1 cellular context compared by ENCODE assay signal in the genomic region with DNA sequence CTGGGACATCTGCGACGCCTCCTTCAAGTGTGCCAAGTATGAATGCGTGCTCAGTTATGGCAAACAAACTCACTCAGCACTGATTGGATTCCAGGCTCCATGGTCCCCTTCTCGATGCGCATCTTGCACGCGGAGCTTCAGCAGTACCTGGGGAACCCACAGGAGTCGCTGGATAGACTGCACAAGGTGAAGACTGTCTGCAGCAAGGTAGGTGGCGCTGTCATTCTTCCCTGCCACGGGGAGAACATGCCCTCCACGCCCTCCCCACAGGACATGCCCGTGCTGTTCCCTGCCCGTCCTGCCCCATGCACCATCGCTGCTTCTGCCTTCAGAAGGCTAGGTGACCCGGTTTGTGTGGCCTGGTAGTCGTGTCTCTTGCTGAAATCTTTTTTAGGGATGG.
TF ChIP-seq lines count a peak whose summit lies in the region.

No MANE protein-coding gene starts in this region.

TF ChIP-seq in WTC11, 78 proteins besides CTCF, POLR2A, EP300 and RAD21 (continued from another document):
- TF ChIP-seq, protein P1, sequence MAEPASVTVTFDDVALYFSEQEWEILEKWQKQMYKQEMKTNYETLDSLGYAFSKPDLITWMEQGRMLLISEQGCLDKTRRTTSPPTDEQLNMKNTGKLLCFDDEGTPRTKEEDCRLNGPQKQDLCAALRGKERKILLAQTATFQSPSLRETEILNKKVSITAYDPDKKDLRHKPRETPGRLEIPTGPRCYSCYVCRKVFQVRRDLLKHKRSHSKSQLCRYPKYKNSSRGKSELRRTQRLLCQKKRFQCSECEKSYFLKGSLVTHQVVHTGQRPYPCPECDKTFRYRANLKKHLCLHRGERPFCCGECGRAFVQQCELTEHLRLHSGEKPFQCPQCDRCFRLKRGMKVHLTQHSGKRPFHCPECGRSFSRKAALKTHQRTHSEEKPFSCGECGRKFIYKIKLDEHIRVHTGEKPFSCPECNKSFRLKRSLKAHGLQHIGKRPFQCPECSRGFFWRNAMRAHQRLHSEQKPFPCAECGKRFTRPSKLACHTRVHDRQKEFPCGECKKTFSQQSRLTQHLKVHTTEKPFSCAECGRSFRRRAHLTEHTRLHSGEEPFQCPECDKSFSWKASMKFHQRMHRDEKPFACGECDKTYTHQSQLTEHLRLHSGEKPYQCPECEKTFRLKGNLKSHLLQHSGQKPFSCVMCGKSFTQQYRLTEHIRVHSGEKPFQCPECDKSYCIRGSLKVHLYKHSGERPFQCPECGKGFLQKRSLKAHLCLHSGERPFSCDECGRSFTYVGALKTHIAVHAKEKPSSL (CRISPR knock-in tag; conservative IDR thresholded peaks at IDR 0.05): no peak
- TF ChIP-seq NFYB (CRISPR knock-in tag; conservative IDR thresholded peaks at IDR 0.05; ENCODE audit: low read depth): no peak
- no peak for TF ChIP-seq MYBL2 (CRISPR knock-in tag; IDR thresholded peaks at IDR 0.05)
- TF ChIP-seq FOXJ3 (CRISPR knock-in tag; IDR thresholded peaks at IDR 0.05; ENCODE audit: borderline replicate concordance): no peak
- TF ChIP-seq ESRRA (CRISPR knock-in tag; IDR thresholded peaks at IDR 0.05; ENCODE audit: borderline replicate concordance): no peak
- no peak for TF ChIP-seq TEAD4 (CRISPR knock-in tag; IDR thresholded peaks at IDR 0.05)
- TF ChIP-seq FOXP1 (CRISPR knock-in tag; IDR thresholded peaks at IDR 0.05; ENCODE audit: borderline replicate concordance): no peak
- TF ChIP-seq, protein P2, sequence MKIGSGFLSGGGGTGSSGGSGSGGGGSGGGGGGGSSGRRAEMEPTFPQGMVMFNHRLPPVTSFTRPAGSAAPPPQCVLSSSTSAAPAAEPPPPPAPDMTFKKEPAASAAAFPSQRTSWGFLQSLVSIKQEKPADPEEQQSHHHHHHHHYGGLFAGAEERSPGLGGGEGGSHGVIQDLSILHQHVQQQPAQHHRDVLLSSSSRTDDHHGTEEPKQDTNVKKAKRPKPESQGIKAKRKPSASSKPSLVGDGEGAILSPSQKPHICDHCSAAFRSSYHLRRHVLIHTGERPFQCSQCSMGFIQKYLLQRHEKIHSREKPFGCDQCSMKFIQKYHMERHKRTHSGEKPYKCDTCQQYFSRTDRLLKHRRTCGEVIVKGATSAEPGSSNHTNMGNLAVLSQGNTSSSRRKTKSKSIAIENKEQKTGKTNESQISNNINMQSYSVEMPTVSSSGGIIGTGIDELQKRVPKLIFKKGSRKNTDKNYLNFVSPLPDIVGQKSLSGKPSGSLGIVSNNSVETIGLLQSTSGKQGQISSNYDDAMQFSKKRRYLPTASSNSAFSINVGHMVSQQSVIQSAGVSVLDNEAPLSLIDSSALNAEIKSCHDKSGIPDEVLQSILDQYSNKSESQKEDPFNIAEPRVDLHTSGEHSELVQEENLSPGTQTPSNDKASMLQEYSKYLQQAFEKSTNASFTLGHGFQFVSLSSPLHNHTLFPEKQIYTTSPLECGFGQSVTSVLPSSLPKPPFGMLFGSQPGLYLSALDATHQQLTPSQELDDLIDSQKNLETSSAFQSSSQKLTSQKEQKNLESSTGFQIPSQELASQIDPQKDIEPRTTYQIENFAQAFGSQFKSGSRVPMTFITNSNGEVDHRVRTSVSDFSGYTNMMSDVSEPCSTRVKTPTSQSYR (CRISPR knock-in tag; IDR thresholded peaks at IDR 0.05): no peak
- TF ChIP-seq, protein P3, sequence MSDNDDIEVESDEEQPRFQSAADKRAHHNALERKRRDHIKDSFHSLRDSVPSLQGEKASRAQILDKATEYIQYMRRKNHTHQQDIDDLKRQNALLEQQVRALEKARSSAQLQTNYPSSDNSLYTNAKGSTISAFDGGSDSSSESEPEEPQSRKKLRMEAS (CRISPR knock-in tag; IDR thresholded peaks at IDR 0.05): no peak
- TF ChIP-seq, protein P4, sequence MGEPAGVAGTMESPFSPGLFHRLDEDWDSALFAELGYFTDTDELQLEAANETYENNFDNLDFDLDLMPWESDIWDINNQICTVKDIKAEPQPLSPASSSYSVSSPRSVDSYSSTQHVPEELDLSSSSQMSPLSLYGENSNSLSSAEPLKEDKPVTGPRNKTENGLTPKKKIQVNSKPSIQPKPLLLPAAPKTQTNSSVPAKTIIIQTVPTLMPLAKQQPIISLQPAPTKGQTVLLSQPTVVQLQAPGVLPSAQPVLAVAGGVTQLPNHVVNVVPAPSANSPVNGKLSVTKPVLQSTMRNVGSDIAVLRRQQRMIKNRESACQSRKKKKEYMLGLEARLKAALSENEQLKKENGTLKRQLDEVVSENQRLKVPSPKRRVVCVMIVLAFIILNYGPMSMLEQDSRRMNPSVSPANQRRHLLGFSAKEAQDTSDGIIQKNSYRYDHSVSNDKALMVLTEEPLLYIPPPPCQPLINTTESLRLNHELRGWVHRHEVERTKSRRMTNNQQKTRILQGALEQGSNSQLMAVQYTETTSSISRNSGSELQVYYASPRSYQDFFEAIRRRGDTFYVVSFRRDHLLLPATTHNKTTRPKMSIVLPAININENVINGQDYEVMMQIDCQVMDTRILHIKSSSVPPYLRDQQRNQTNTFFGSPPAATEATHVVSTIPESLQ (CRISPR knock-in tag; IDR thresholded peaks at IDR 0.05): no peak
- TF ChIP-seq, protein P5, sequence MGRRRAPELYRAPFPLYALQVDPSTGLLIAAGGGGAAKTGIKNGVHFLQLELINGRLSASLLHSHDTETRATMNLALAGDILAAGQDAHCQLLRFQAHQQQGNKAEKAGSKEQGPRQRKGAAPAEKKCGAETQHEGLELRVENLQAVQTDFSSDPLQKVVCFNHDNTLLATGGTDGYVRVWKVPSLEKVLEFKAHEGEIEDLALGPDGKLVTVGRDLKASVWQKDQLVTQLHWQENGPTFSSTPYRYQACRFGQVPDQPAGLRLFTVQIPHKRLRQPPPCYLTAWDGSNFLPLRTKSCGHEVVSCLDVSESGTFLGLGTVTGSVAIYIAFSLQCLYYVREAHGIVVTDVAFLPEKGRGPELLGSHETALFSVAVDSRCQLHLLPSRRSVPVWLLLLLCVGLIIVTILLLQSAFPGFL (CRISPR knock-in tag; IDR thresholded peaks at IDR 0.05; ENCODE audit: borderline replicate concordance): no peak
- TF ChIP-seq TCF7 (CRISPR knock-in tag; IDR thresholded peaks at IDR 0.05; ENCODE audit: low read depth): no peak
- TF ChIP-seq MXD4 (CRISPR knock-in tag; IDR thresholded peaks at IDR 0.05; ENCODE audit: borderline replicate concordance): no peak
- no peak for TF ChIP-seq NR3C1 (CRISPR knock-in tag; conservative IDR thresholded peaks at IDR 0.05; ENCODE audit: low read depth)
- TF ChIP-seq NFATC4 (CRISPR knock-in tag; IDR thresholded peaks at IDR 0.05): no peak
- TF ChIP-seq, protein P6, sequence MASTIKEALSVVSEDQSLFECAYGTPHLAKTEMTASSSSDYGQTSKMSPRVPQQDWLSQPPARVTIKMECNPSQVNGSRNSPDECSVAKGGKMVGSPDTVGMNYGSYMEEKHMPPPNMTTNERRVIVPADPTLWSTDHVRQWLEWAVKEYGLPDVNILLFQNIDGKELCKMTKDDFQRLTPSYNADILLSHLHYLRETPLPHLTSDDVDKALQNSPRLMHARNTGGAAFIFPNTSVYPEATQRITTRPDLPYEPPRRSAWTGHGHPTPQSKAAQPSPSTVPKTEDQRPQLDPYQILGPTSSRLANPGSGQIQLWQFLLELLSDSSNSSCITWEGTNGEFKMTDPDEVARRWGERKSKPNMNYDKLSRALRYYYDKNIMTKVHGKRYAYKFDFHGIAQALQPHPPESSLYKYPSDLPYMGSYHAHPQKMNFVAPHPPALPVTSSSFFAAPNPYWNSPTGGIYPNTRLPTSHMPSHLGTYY (CRISPR knock-in tag; IDR thresholded peaks at IDR 0.05): no peak
- TF ChIP-seq, protein P7, sequence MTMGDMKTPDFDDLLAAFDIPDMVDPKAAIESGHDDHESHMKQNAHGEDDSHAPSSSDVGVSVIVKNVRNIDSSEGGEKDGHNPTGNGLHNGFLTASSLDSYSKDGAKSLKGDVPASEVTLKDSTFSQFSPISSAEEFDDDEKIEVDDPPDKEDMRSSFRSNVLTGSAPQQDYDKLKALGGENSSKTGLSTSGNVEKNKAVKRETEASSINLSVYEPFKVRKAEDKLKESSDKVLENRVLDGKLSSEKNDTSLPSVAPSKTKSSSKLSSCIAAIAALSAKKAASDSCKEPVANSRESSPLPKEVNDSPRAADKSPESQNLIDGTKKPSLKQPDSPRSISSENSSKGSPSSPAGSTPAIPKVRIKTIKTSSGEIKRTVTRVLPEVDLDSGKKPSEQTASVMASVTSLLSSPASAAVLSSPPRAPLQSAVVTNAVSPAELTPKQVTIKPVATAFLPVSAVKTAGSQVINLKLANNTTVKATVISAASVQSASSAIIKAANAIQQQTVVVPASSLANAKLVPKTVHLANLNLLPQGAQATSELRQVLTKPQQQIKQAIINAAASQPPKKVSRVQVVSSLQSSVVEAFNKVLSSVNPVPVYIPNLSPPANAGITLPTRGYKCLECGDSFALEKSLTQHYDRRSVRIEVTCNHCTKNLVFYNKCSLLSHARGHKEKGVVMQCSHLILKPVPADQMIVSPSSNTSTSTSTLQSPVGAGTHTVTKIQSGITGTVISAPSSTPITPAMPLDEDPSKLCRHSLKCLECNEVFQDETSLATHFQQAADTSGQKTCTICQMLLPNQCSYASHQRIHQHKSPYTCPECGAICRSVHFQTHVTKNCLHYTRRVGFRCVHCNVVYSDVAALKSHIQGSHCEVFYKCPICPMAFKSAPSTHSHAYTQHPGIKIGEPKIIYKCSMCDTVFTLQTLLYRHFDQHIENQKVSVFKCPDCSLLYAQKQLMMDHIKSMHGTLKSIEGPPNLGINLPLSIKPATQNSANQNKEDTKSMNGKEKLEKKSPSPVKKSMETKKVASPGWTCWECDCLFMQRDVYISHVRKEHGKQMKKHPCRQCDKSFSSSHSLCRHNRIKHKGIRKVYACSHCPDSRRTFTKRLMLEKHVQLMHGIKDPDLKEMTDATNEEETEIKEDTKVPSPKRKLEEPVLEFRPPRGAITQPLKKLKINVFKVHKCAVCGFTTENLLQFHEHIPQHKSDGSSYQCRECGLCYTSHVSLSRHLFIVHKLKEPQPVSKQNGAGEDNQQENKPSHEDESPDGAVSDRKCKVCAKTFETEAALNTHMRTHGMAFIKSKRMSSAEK (CRISPR knock-in tag; IDR thresholded peaks at IDR 0.05; ENCODE audit: borderline replicate concordance): no peak
- TF ChIP-seq SP1 (CRISPR knock-in tag; conservative IDR thresholded peaks at IDR 0.05): no peak
